ENCODE assay signal across 8 cellular contexts in genomic region chr11:110208678-110209312, GRCh38.
DNase-seq lines count a peak whose midpoint lies in the region; ATAC-seq and TF ChIP-seq lines count a peak whose summit lies in the region.
"Not testable (repeated sequence)": the region's sequence is repeated elsewhere in the genome, so short reads cannot be mapped to it uniquely, and the experiment has no call there.

No MANE protein-coding gene starts in this region.

- H3K4me3 Mint-ChIP-seq in CD4-positive, alpha-beta memory T cell = peak overlapping the region; percentile 62 to 85 (median 84)
- peak overlapping the region; percentile 75 for H3K4me3 Mint-ChIP-seq in activated CD8-positive, alpha-beta memory T cell treated with anti-CD3 and anti-CD28 coated beads, Interleukin-2, amount 10 ng/mL, durations not matched to agents 7 days and 5 days
- H3K4me3 Mint-ChIP-seq in naive thymus-derived CD4-positive, alpha-beta T cell = peak overlapping the region in 9 of 10 donors; percentile 66 to 87 (median 80)
- H3K4me3 Mint-ChIP-seq in stimulated activated naive B cell treated with anti-CD40 and anti-IgM and Interleukin-4, amounts not matched to agents 10 μg/mL and 1 μg/mL and 100 μg/mL, for 72 hours = peak overlapping the region; percentile 75 to 78

- not testable (repeated sequence) for H3K9me3 Mint-ChIP-seq in CD4-positive, alpha-beta memory T cell; activated CD8-positive, alpha-beta memory T cell treated with anti-CD3 and anti-CD28 coated beads, Interleukin-2, amount 10 ng/mL, durations not matched to agents 7 days and 5 days (ENCODE audit: low read depth); naive thymus-derived CD4-positive, alpha-beta T cell; stimulated activated naive B cell treated with anti-CD40 and anti-IgM and Interleukin-4, amounts not matched to agents 10 μg/mL and 1 μg/mL and 100 μg/mL, for 72 hours

- POLR2A ChIA-PET in CD4-positive, alpha-beta memory T cell (lab: Charles Lee; ENCODE audit: partially characterized antibody); naive thymus-derived CD4-positive, alpha-beta T cell (lab: Charles Lee): not testable (repeated sequence)

- H3K79me2 ChIP-seq in OCI-LY3 (ENCODE audit: low read length); hepatocyte: not testable (repeated sequence)

- H3K4me1 Mint-ChIP-seq in CD4-positive, alpha-beta memory T cell; activated CD8-positive, alpha-beta memory T cell treated with anti-CD3 and anti-CD28 coated beads, Interleukin-2, amount 10 ng/mL, durations not matched to agents 7 days and 5 days; stimulated activated naive B cell treated with anti-CD40 and anti-IgM and Interleukin-4, amounts not matched to agents 10 μg/mL and 1 μg/mL and 100 μg/mL, for 72 hours: not testable (repeated sequence)
- peaks cover 0 to 16% (median 4%) of the 10 kb centered on the region in 7 donors for H3K4me1 Mint-ChIP-seq in naive thymus-derived CD4-positive, alpha-beta T cell

- not testable (repeated sequence) for H4K20me1 ChIP-seq in OCI-LY3 (ENCODE audit: insufficient read depth, low read length); hepatocyte (ENCODE audit: insufficient read depth, poor library complexity, severe bottlenecking)

- peak overlapping the region; percentile 38; the same call in 1 of the 2 replicates for H3K4me2 ChIP-seq in OCI-LY3 (ENCODE audit: low read length)
- peak overlapping the region; percentile 81 for H3K4me2 ChIP-seq in hepatocyte

- intact Hi-C loops in CD4-positive, alpha-beta memory T cell (cut with micrococcal nuclease) = loop anchor here (10.0 kb wide), 1 partner anchor 1236 kb away; no protein-coding TSS in a partner anchor
- intact Hi-C loops in naive thymus-derived CD4-positive, alpha-beta T cell (cut with micrococcal nuclease) = not testable (repeated sequence)

- CTCF ChIA-PET in CD4-positive, alpha-beta memory T cell (lab: Charles Lee; ENCODE audit: partially characterized antibody); naive thymus-derived CD4-positive, alpha-beta T cell (lab: Charles Lee): not testable (repeated sequence)
- CTCF ChIA-PET in activated CD8-positive, alpha-beta memory T cell treated with anti-CD3 and anti-CD28 coated beads, Interleukin-2, amount 10 ng/mL, durations not matched to agents 7 days and 5 days (lab: Charles Lee) = interaction anchor here (0.6 to 1.6 kb wide), 2 partner anchors 150 to 169 kb away, joined by 3 read pairs; no protein-coding TSS in a partner anchor

- H3K9me3 ChIP-seq in CD4-positive, alpha-beta memory T cell (ENCODE audit: control insufficient read depth in 1 of 2, low read length in 2 of 2); HUES6 (ENCODE audit: control insufficient read depth, insufficient read depth, low read depth, low read length); OCI-LY3 (ENCODE audit: insufficient read depth, low read length); hepatocyte (ENCODE audit: low read depth); naive thymus-derived CD4-positive, alpha-beta T cell (ENCODE audit: control insufficient read depth in 2 of 3, low read length in 3 of 3): not testable (repeated sequence)

- not testable (repeated sequence) for H3K4me1 ChIP-seq in CD4-positive, alpha-beta memory T cell (ENCODE audit: insufficient read depth, low read length); OCI-LY3 (ENCODE audit: low read length); hepatocyte (ENCODE audit: insufficient read depth); naive thymus-derived CD4-positive, alpha-beta T cell (ENCODE audit: control insufficient read depth in 2 of 2, insufficient read depth in 2 of 2, low read length in 2 of 2)
- peaks cover 11% of the 10 kb centered on the region; the same call in 1 of the 2 replicates for H3K4me1 ChIP-seq in HUES6 (ENCODE audit: control insufficient read depth, insufficient read depth, low read length)

- H3K27ac ChIP-seq in CD4-positive, alpha-beta memory T cell (ENCODE audit: low read depth, low read length); HUES6 (ENCODE audit: low read depth, low read length); OCI-LY3 (ENCODE audit: low read length); hepatocyte; naive thymus-derived CD4-positive, alpha-beta T cell (ENCODE audit: low read depth, low read length): not testable (repeated sequence)

- H3K27me3 Mint-ChIP-seq in CD4-positive, alpha-beta memory T cell; activated CD8-positive, alpha-beta memory T cell treated with anti-CD3 and anti-CD28 coated beads, Interleukin-2, amount 10 ng/mL, durations not matched to agents 7 days and 5 days: not testable (repeated sequence)
- peaks cover 0 to 10% (median 7%) of the 10 kb centered on the region in 5 donors for H3K27me3 Mint-ChIP-seq in naive thymus-derived CD4-positive, alpha-beta T cell
- peaks cover 7 to 11% of the 10 kb centered on the region in 2 donors for H3K27me3 Mint-ChIP-seq in stimulated activated naive B cell treated with anti-CD40 and anti-IgM and Interleukin-4, amounts not matched to agents 10 μg/mL and 1 μg/mL and 100 μg/mL, for 72 hours

- H3K27me3 ChIP-seq in CD4-positive, alpha-beta memory T cell (ENCODE audit: insufficient read depth, low read length); HUES6 (ENCODE audit: control insufficient read depth, insufficient read depth, low read length); OCI-LY3 (ENCODE audit: low read depth, low read length); hepatocyte; naive thymus-derived CD4-positive, alpha-beta T cell (ENCODE audit: control insufficient read depth in 2 of 2, insufficient read depth in 2 of 2, low read length in 2 of 2): not testable (repeated sequence)

- peak overlapping the region in 5 of 7 donors; percentile 17 to 75 (median 52) for H3K27ac Mint-ChIP-seq in CD4-positive, alpha-beta memory T cell
- H3K27ac Mint-ChIP-seq in activated CD8-positive, alpha-beta memory T cell treated with anti-CD3 and anti-CD28 coated beads, Interleukin-2, amount 10 ng/mL, durations not matched to agents 7 days and 5 days = peak overlapping the region; percentile 40
- peak overlapping the region in 6 of 9 donors; percentile 42 to 81 (median 63) for H3K27ac Mint-ChIP-seq in naive thymus-derived CD4-positive, alpha-beta T cell
- not testable (repeated sequence) for H3K27ac Mint-ChIP-seq in stimulated activated naive B cell treated with anti-CD40 and anti-IgM and Interleukin-4, amounts not matched to agents 10 μg/mL and 1 μg/mL and 100 μg/mL, for 72 hours

- H3K36me3 ChIP-seq in CD4-positive, alpha-beta memory T cell (ENCODE audit: insufficient read depth, low read length); HUES6 (ENCODE audit: control insufficient read depth, insufficient read depth, low read length); OCI-LY3 (replicated peaks; ENCODE audit: low read depth, low read length); hepatocyte (replicated peaks; ENCODE audit: insufficient read depth, low read depth); naive thymus-derived CD4-positive, alpha-beta T cell (ENCODE audit: control insufficient read depth in 2 of 3, insufficient read depth in 3 of 3, low read length in 3 of 3): not testable (repeated sequence)

- H3K9ac ChIP-seq in HUES6 (ENCODE audit: low read length) = peak overlapping the region; percentile 66
- not testable (repeated sequence) for H3K9ac ChIP-seq in OCI-LY3 (ENCODE audit: low read length)

- H2AFZ ChIP-seq in OCI-LY3 (ENCODE audit: low read depth, low read length) = not testable (repeated sequence)
- peak overlapping the region; percentile 43 for H2AFZ ChIP-seq in hepatocyte

- not testable (repeated sequence) for H3K36me3 Mint-ChIP-seq in CD4-positive, alpha-beta memory T cell; activated CD8-positive, alpha-beta memory T cell treated with anti-CD3 and anti-CD28 coated beads, Interleukin-2, amount 10 ng/mL, durations not matched to agents 7 days and 5 days; naive thymus-derived CD4-positive, alpha-beta T cell; stimulated activated naive B cell treated with anti-CD40 and anti-IgM and Interleukin-4, amounts not matched to agents 10 μg/mL and 1 μg/mL and 100 μg/mL, for 72 hours

- H3K4me3 ChIP-seq in CD4-positive, alpha-beta memory T cell (ENCODE audit: low read length in 2 of 2); naive thymus-derived CD4-positive, alpha-beta T cell (ENCODE audit: low read length): not testable (repeated sequence)
- H3K4me3 ChIP-seq in HUES6 (ENCODE audit: low read depth, low read length) = peak overlapping the region; percentile 60
- H3K4me3 ChIP-seq in OCI-LY3 (ENCODE audit: low read length) = peak overlapping the region; percentile 59
- peak overlapping the region; percentile 30 for H3K4me3 ChIP-seq in choroid plexus epithelial cell (ENCODE audit: low read depth, low read length)
- peak overlapping the region; percentile 29 for H3K4me3 ChIP-seq in hepatocyte

- H3K9me2 ChIP-seq in hepatocyte (replicated peaks; ENCODE audit: insufficient read depth) = not testable (repeated sequence)

- not testable (repeated sequence) for TF ChIP-seq CTCF in OCI-LY3 (IDR thresholded peaks at IDR 0.05; ENCODE audit: low read depth, low read length); choroid plexus epithelial cell (conservative IDR thresholded peaks at IDR 0.05; ENCODE audit: low read depth, low read length)
- peak; percentile 29 for TF ChIP-seq CTCF in hepatocyte (IDR thresholded peaks at IDR 0.05; ENCODE audit: poor library complexity)

- peak in 3 of 5 donors; percentile 20 to 23 (median 22) for DNase-seq in CD4-positive, alpha-beta memory T cell
- not testable (repeated sequence) for DNase-seq in activated CD8-positive, alpha-beta memory T cell treated with anti-CD3 and anti-CD28 coated beads, Interleukin-2, amount 10 ng/mL, durations not matched to agents 7 days and 5 days; choroid plexus epithelial cell (ENCODE audit: low read depth); stimulated activated naive B cell treated with anti-CD40 and anti-IgM and Interleukin-4, amounts not matched to agents 10 μg/mL and 1 μg/mL and 100 μg/mL, for 72 hours
- DNase-seq in hepatocyte (ENCODE audit: low spot score) = peak; percentile 49
- DNase-seq in naive thymus-derived CD4-positive, alpha-beta T cell = peak in 4 of 9 donors; percentile 25 to 34 (median 30)

- ATAC-seq in activated CD8-positive, alpha-beta memory T cell treated with anti-CD3 and anti-CD28 coated beads, Interleukin-2, amount 10 ng/mL, durations not matched to agents 7 days and 5 days; naive thymus-derived CD4-positive, alpha-beta T cell; stimulated activated naive B cell treated with anti-CD40 and anti-IgM and Interleukin-4, amounts not matched to agents 10 μg/mL and 1 μg/mL and 100 μg/mL, for 72 hours (replicated peaks): not testable (repeated sequence)

- WGBS in hepatocyte (ENCODE audit: low lambda C conversion rate, missing lambda C conversion rate) = 26% methylated on average over 29 of the region's 29 CpGs
